In genomic region chr1:14267991-14268390, GRCh38 we compare ENCODE assay signal across 20 cellular contexts.
DNase-seq lines count a peak whose midpoint lies in the region; ATAC-seq and TF ChIP-seq lines count a peak whose summit lies in the region.
"Had no signal": no experiment of that assay in that cellular context is flagged by ENCODE, and none has a peak within 500 bp of the region (broad histone marks: within the 10 kb centered on the region; RNA-seq: fewer than 3 reads in every experiment).

No MANE protein-coding gene starts in this region.

- no peak overlapping the region for H3K18ac ChIP-seq in H9 (ENCODE audit: insufficient read length, low read depth, low read length)

- H3K4me2 ChIP-seq in H9 (ENCODE audit: insufficient read depth, insufficient read length, low read length), result no peak overlapping the region

- TF ChIP-seq CTCF in MCF 10A (IDR thresholded peaks at IDR 0.05; ENCODE audit: unreplicated experiment), result no peak
- no peak for TF ChIP-seq CTCF in breast epithelium (IDR thresholded peaks at IDR 0.05)
- TF ChIP-seq CTCF in choroid plexus epithelial cell (conservative IDR thresholded peaks at IDR 0.05; ENCODE audit: low read depth, low read length), result no peak
- TF ChIP-seq CTCF in H9 (conservative IDR thresholded peaks at IDR 0.05), result no peak

- H3K27ac Mint-ChIP-seq in MCF 10A (ENCODE audit: low read depth, unreplicated experiment) (no peak overlapping the region), H9 (no peak overlapping the region)
- H3K27ac Mint-ChIP-seq: CD14-positive monocyte had no signal

- H3K4me3 Mint-ChIP-seq in MCF 10A (ENCODE audit: unreplicated experiment) (no peak overlapping the region), H9 (no peak overlapping the region)
- H3K4me3 Mint-ChIP-seq: CD14-positive monocyte had no signal

- TF ChIP-seq POLR2A in breast epithelium (IDR thresholded peaks at IDR 0.05), result no peak

- no peak overlapping the region for H3K9ac ChIP-seq in H9 (ENCODE audit: extremely low read depth, insufficient read length, low read length)

- no peak overlapping the region for H2BK120ac ChIP-seq in H9 (ENCODE audit: low read depth, low read length, poor library complexity, severe bottlenecking)

- H3K14ac ChIP-seq in H9 (ENCODE audit: insufficient read depth, low read length), result no peak overlapping the region

- H3K79me2 ChIP-seq in H9 (ENCODE audit: insufficient read depth, low read length), result no peaks in the 10 kb centered on the region

- H2BK12ac ChIP-seq in H9 (ENCODE audit: insufficient read length, low read depth, low read length), result no peak overlapping the region

- intact Hi-C loops in MCF 10A (cut with micrococcal nuclease), result no loop called here
- intact Hi-C loops in breast epithelium (cut with DNase I; ENCODE audit: low total_unique reads), result no loop called here

- WGBS in H9 (ENCODE audit: extremely low coverage, insufficient read length, low lambda C conversion rate), result no CpG with 5 or more reads among the region's 2 CpGs

- no peaks in the 10 kb centered on the region for H3K27me3 ChIP-seq in breast epithelium
- H3K27me3 ChIP-seq in H9 (ENCODE audit: insufficient read depth, low read length), result no peaks in the 10 kb centered on the region

- no peaks in the 10 kb centered on the region for H3K23me2 ChIP-seq in H9 (ENCODE audit: insufficient read length, low read depth, low read length, poor library complexity, severe bottlenecking)

- H3K4me1 Mint-ChIP-seq in MCF 10A (ENCODE audit: insufficient read depth, unreplicated experiment) (peaks cover 11% of the 10 kb centered on the region), H9 (peaks cover 6 to 7% of the 10 kb centered on the region in 2 experiments; a peak in 3 of 4 replicates)
- H3K4me1 Mint-ChIP-seq: CD14-positive monocyte had no signal

- H2AK5ac ChIP-seq in H9 (ENCODE audit: insufficient read length, low read length), result no peak overlapping the region

- no TSS peak for BruUV-seq in MCF 10A (replicated peaks; lab: Mats Ljungman, UMichigan)

- H4K20me1 ChIP-seq in H9 (ENCODE audit: control insufficient read depth, insufficient read depth, insufficient read length), result no peaks in the 10 kb centered on the region

- H2BK20ac ChIP-seq in H9 (ENCODE audit: low read depth, low read length, poor library complexity, severe bottlenecking), result no peak overlapping the region

- H3K36me3 Mint-ChIP-seq in MCF 10A (ENCODE audit: insufficient read depth, unreplicated experiment), result no peaks in the 10 kb centered on the region
- 0 out of 7 replicates have a peak, but pooled peaks cover 0 to 4% (median 2%) of the 10 kb centered on the region in 3 experiments for H3K36me3 Mint-ChIP-seq in H9 (ENCODE audit: insufficient read depth in 1 of 3, low read depth in 3 of 3)
- H3K36me3 Mint-ChIP-seq: CD14-positive monocyte had no signal

- H3K9me3 Mint-ChIP-seq in MCF 10A (ENCODE audit: unreplicated experiment), result peaks cover 8% of the 10 kb centered on the region
- peaks cover 3 to 5% of the 10 kb centered on the region in 2 experiments; a peak in 2 of 5 replicates for H3K9me3 Mint-ChIP-seq in H9

- H3K27ac ChIP-seq in breast epithelium (no peak overlapping the region), H9 (ENCODE audit: insufficient read length, low read depth, low read length) (no peak overlapping the region)
- H3K27ac ChIP-seq: 22Rv1 had no signal

- H3K4me1 ChIP-seq in breast epithelium (no peaks in the 10 kb centered on the region), H9 (ENCODE audit: insufficient read depth, low read length) (peaks cover 3% of the 10 kb centered on the region; the same call in 1 of the 2 replicates)

- H4K91ac ChIP-seq in H9 (ENCODE audit: insufficient read length, low read depth, low read length), result no peak overlapping the region

- POLR2A ChIA-PET in MCF 10A (lab: Yijun Ruan, JAX), result interaction anchor here (0.7 kb wide), 3 partner anchors 9 to 583 kb away, joined by 3 read pairs; no protein-coding TSS in a partner anchor

- no peaks in the 10 kb centered on the region for H3K9me3 ChIP-seq in breast epithelium
- no peaks in the 10 kb centered on the region for H3K9me3 ChIP-seq in H9 (ENCODE audit: control insufficient read depth, low read depth, low read length)

- H3K27me3 Mint-ChIP-seq in MCF 10A (ENCODE audit: insufficient read depth, unreplicated experiment) (no peaks in the 10 kb centered on the region), H9 (ENCODE audit: low read depth) (no peaks in the 10 kb centered on the region; the same call in 1 of the 2 replicates)

- no peak overlapping the region for H4K5ac ChIP-seq in H9 (ENCODE audit: insufficient read length, low read depth, low read length)

- no peak overlapping the region for H3K4ac ChIP-seq in H9 (ENCODE audit: low read depth, low read length)

- H3K79me1 ChIP-seq in H9 (ENCODE audit: insufficient read depth, low read depth, low read length, poor library complexity, severe bottlenecking), result no peaks in the 10 kb centered on the region

- H3K56ac ChIP-seq in H9 (ENCODE audit: insufficient read length, low read depth, low read length), result no peak overlapping the region

- H3K36me3 ChIP-seq in breast epithelium, result no peaks in the 10 kb centered on the region

- H2AFZ ChIP-seq in H9 (ENCODE audit: low read length), result no peak overlapping the region

- DNase-seq in MCF 10A (ENCODE audit: unreplicated experiment) (peak; percentile 5), breast epithelium (ENCODE audit: low spot score in 2 of 2) (no peak), choroid plexus epithelial cell (ENCODE audit: low read depth) (peak; percentile 43), kidney glomerular epithelial cell (lab: John Stamatoyannopoulos, UW) (peak; percentile 61), amygdala (lab: John Stamatoyannopoulos, UW) (no peak), NCI-H226 (no peak), H9 (no peak)
- DNase-seq: COR-L47, DMS153, HCEC 1CT, NCI-H1092 treated with DMSO at 0.1 percent for 48 hours, NCI-H1694 treated with DMSO at 0.1 percent for 48 hours, NCI-H446, NCI-H748 treated with DMSO at 0.1 percent for 48 hours, SHP77 treated with DMSO at 0.1 percent for 48 hours had no signal

- H3T11ph ChIP-seq in H9 (ENCODE audit: low read length), result no peak overlapping the region

- no peak overlapping the region for H3K4me3 ChIP-seq in breast epithelium
- H3K4me3 ChIP-seq in choroid plexus epithelial cell (ENCODE audit: low read depth, low read length), result no peak overlapping the region
- H3K4me3 ChIP-seq: K562 had no signal

- ATAC-seq in GM19324 (IDR thresholded peaks at IDR 0.05; ENCODE audit: low FRiP score, unreplicated experiment), result no peak
- ATAC-seq: K562, Panc1 had no signal

- H3K23ac ChIP-seq in H9 (ENCODE audit: insufficient read length, low read depth, low read length), result no peak overlapping the region

- H4K8ac ChIP-seq in H9 (replicated peaks; ENCODE audit: insufficient read length, low read depth, low read length), result no peak overlapping the region

- no peak overlapping the region for H2BK5ac ChIP-seq in H9 (ENCODE audit: insufficient read length, low read length)

- H2BK15ac ChIP-seq in H9 (ENCODE audit: low read depth, low read length), result no peak overlapping the region

- CTCF ChIA-PET in MCF 10A (lab: Yijun Ruan, JAX), result no interaction called here

Comparison
In these comparisons a context has a peak if more than half of its experiments do, and no peak if none do; other contexts are left out.
1. DNase-seq: peak in MCF 10A (single experiment), choroid plexus epithelial cell (single experiment) and kidney glomerular epithelial cell (single experiment); none in breast epithelium (0 of 2), amygdala (0 of 56), NCI-H226 (single experiment) and H9 (single experiment).